1 cellular context compared by ENCODE assay signal in the genomic region with DNA sequence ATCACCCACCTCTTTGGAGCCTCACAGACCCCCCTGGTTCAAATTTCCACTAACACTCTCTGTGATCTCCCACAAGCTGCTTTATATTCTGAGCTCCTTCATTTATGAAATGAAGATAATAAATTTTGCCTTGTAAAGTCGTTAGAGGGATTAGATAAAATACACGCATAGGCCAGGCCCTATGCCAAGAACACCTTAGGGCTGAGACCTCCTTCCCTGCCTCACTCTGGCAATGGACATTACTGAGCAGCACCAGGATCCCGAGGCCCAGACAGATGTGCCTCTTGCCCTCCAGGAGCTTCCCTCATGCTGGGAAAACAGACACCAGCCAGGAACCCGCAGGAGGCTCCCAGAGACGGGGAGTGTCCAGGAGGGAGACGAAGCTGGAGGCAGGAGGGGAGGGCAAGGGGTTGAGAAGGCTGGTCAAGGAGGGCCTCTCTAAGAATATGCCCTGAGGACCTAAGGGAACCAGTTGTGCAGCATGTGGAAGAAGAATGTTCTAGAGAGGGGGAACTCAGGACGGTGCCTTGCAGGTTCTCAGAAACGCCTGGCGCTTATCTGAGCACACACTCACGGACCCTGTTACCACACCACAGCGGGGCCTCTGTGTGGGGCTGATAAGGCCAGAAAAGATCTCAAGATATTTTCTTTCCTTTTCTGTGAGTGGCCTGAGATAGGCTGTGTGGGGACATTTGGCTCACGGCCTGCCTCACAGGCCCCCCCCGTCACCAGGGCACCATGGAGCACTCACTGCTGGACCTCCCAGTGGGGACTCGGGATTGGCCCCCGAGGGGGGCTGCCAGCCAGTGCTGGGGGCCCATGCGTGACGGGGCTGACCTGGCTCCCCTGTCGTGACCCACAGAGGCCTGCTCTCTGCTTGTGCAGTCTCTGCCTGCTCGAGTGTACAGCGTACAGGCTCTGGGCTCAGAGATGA.
TF ChIP-seq lines count a peak whose summit lies in the region.

No MANE protein-coding gene starts in this region.

TF ChIP-seq in H1, 55 proteins besides CTCF, POLR2A, EP300 and RAD21:
- TF ChIP-seq ATF3 (IDR thresholded peaks at IDR 0.05; ENCODE audit: insufficient read depth, low read depth, low read length): no peak
- TF ChIP-seq RNF2 (IDR thresholded peaks at IDR 0.05; ENCODE audit: borderline replicate concordance, low read depth, low read length, missing control alignments, poor library complexity, severe bottlenecking): no peak
- TF ChIP-seq SIN3A (conservative IDR thresholded peaks at IDR 0.05 in 1 of 2, IDR thresholded peaks at IDR 0.05 in 1 of 2; ENCODE audit: low read depth in 1 of 2, low read length in 2 of 2): no peak
- TF ChIP-seq YY1 (IDR thresholded peaks at IDR 0.05; ENCODE audit: low read depth, low read length): no peak
